In genomic region chr11:22466809-22467208, GRCh38 we compare ENCODE assay signal across 11 cellular contexts.
DNase-seq lines count a peak whose midpoint lies in the region; FAIRE-seq and TF ChIP-seq lines count a peak whose summit lies in the region.
"Had no signal": no experiment of that assay in that cellular context is flagged by ENCODE, and none has a peak within 500 bp of the region (broad histone marks: within the 10 kb centered on the region; RNA-seq: fewer than 3 reads in every experiment).

No MANE protein-coding gene starts in this region.

- H3K79me2 ChIP-seq in PC-9 (ENCODE audit: low read depth) = no peaks in the 10 kb centered on the region

- peaks cover 15% of the 10 kb centered on the region for H3K27me3 Mint-ChIP-seq in nephron progenitor cell (ENCODE audit: low read depth, poor library complexity)

- H3K27me3 ChIP-seq in skeletal muscle tissue (ENCODE audit: control insufficient read depth in 3 of 3, insufficient read depth in 3 of 3, low read length in 3 of 3) (no peaks in the 10 kb centered on the region), PC-9 (ENCODE audit: insufficient read depth, low read depth) (no peaks in the 10 kb centered on the region)
- H3K27me3 ChIP-seq: suprapubic skin had no signal

- H3K36me3 Mint-ChIP-seq in nephron progenitor cell (ENCODE audit: low read depth) = no peaks in the 10 kb centered on the region

- H3K9me3 ChIP-seq in skeletal muscle tissue (ENCODE audit: control insufficient read depth in 3 of 3, low read length in 3 of 3) = no peaks in the 10 kb centered on the region
- no peaks in the 10 kb centered on the region for H3K9me3 ChIP-seq in PC-9 (ENCODE audit: insufficient read depth, low read depth)
- H3K9me3 ChIP-seq: suprapubic skin had no signal

- POLR2A ChIA-PET in PC-9 (lab: Charles Lee; ENCODE audit: unreplicated experiment) = no interaction called here

- H3K4me3 Mint-ChIP-seq in nephron progenitor cell = no peak overlapping the region

- no peaks in the 10 kb centered on the region; the same call in 1 of the 2 replicates for H4K20me1 ChIP-seq in PC-9 (ENCODE audit: insufficient read depth)

- H2AFZ ChIP-seq in PC-9 = no peak overlapping the region

- peak; percentile 27 for FAIRE-seq in H54 (lab: Jason Lieb, UNC)

- H3F3A ChIP-seq in PC-9 (ENCODE audit: insufficient read depth, low read depth) = no peaks in the 10 kb centered on the region

- no TSS peak for BruUV-seq in PC-9 (replicated peaks; lab: Mats Ljungman, UMichigan)

- H3K4me2 ChIP-seq in PC-9 = no peak overlapping the region

- H3K27ac ChIP-seq in skeletal muscle tissue (ENCODE audit: low read depth, low read length) (peak overlapping the region; percentile 19), PC-9 (no peak overlapping the region)
- H3K27ac ChIP-seq: suprapubic skin had no signal

- H3K9ac ChIP-seq in skeletal muscle tissue (ENCODE audit: low read depth in 1 of 3, low read length in 3 of 3) = no peak overlapping the region

- CTCF ChIA-PET in PC-9 (lab: Charles Lee) = no interaction called here

- no peak overlapping the region for H3K27ac Mint-ChIP-seq in nephron progenitor cell

- intact Hi-C loops in PC-9 (cut with micrococcal nuclease; ENCODE audit: unreplicated experiment) = no loop called here
- intact Hi-C loops in posterior vena cava (cut with DNase I) = no loop called here

- peaks cover 0 to 9% (median 8%) of the 10 kb centered on the region in 3 donors for H3K4me1 ChIP-seq in skeletal muscle tissue (ENCODE audit: control insufficient read depth in 3 of 3, insufficient read depth in 3 of 3, low read length in 3 of 3)
- H3K4me1 ChIP-seq in PC-9 (replicated peaks; ENCODE audit: insufficient read depth) = no peaks in the 10 kb centered on the region
- H3K4me1 ChIP-seq: suprapubic skin had no signal

- peak; percentile 17 for DNase-seq in H54 (ENCODE audit: insufficient read length, low spot score)
- DNase-seq in amniotic stem cell (lab: John Stamatoyannopoulos, UW) = peak; percentile 90
- DNase-seq in glomerular visceral epithelial cell (ENCODE audit: extremely low spot score) = peak; percentile 26
- DNase-seq in nephron progenitor cell = no peak
- no peak for DNase-seq in PC-9
- no peak for DNase-seq in posterior vena cava (ENCODE audit: low spot score)
- no peak for DNase-seq in NCI-H2227 (lab: John Stamatoyannopoulos, UW; ENCODE audit: unreplicated experiment)
- DNase-seq: DMS153; effector CD4-positive, alpha-beta T cell had no signal

- TF ChIP-seq CTCF in nephron progenitor cell (IDR thresholded peaks at IDR 0.05) (no peak), PC-9 (conservative IDR thresholded peaks at IDR 0.05) (no peak)

- peak overlapping the region in 1 of 3 donors; percentile 4 for H3K4me3 ChIP-seq in skeletal muscle tissue (ENCODE audit: low read length in 3 of 3)
- no peak overlapping the region for H3K4me3 ChIP-seq in PC-9
- H3K4me3 ChIP-seq: suprapubic skin had no signal

- H3K4me1 Mint-ChIP-seq in nephron progenitor cell = peaks cover 18% of the 10 kb centered on the region

- H3K9me2 ChIP-seq in PC-9 (ENCODE audit: insufficient read depth) = no peaks in the 10 kb centered on the region

- H3K36me3 ChIP-seq in skeletal muscle tissue (ENCODE audit: control insufficient read depth in 3 of 3, insufficient read depth in 3 of 3, low read length in 3 of 3) (no peaks in the 10 kb centered on the region), PC-9 (ENCODE audit: low read depth) (no peaks in the 10 kb centered on the region)
- H3K36me3 ChIP-seq: suprapubic skin had no signal

- no peak for TF ChIP-seq POLR2A in H54 (IDR thresholded peaks at IDR 0.05; ENCODE audit: low read depth, low read length)

- no peaks in the 10 kb centered on the region for H3K9me3 Mint-ChIP-seq in nephron progenitor cell

Comparison
In these comparisons a context has a peak if more than half of its experiments do, and no peak if none do; other contexts are left out.
1. DNase-seq: peak in H54 (single experiment), amniotic stem cell (single experiment) and glomerular visceral epithelial cell (single experiment); none in nephron progenitor cell (single experiment), PC-9 (0 of 2), posterior vena cava (single experiment) and NCI-H2227 (single experiment).